8 cellular contexts compared by ENCODE assay signal in genomic region chr1:153658400-153659174, GRCh38. TPM values are rescaled to one million over a fixed set of nuclear protein-coding genes. Genes with fewer than 3 reads are reported as not detected.
DNase-seq lines count a peak whose midpoint lies in the region; ATAC-seq, FAIRE-seq and TF ChIP-seq lines count a peak whose summit lies in the region.

A gene with protein sequence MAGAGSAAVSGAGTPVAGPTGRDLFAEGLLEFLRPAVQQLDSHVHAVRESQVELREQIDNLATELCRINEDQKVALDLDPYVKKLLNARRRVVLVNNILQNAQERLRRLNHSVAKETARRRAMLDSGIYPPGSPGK (plus strand): TSS chr1:153658703. CDS start chr1:153658744, 41 bp downstream.

- peak within 1 kb of the TSS; percentile 79 for H3K4me2 ChIP-seq in SU-DHL-6 (ENCODE audit: low read depth, low read length, poor library complexity, severe bottlenecking)

- ATAC-seq in HG02623 (IDR thresholded peaks at IDR 0.05; ENCODE audit: unreplicated experiment) = peak; percentile 94
- peak; percentile 96 to 98 (median 97) for ATAC-seq in pancreas

- DNase-seq in NCI-H1105 (lab: John Stamatoyannopoulos, UW) = peak; percentile 82
- peak; percentile 95 for DNase-seq in activated naive CD8-positive, alpha-beta T cell treated with anti-CD3 and anti-CD28 coated beads for 36 hours
- DNase-seq in glutamatergic neuron = peak; percentile 92
- peak; percentile 91 to 95 (median 92) for DNase-seq in pancreas
- DNase-seq in thyroid gland = peak; percentile 93

- H3K36me3 ChIP-seq in SU-DHL-6 (ENCODE audit: low read length) = peaks cover 23% of the 10 kb centered on the region
- peaks cover 10 to 28% (median 13%) of the 10 kb centered on the region in 3 donors for H3K36me3 ChIP-seq in pancreas
- peaks cover 28 to 31% of the 10 kb centered on the region in 2 donors for H3K36me3 ChIP-seq in thyroid gland

- H2AFZ ChIP-seq in SU-DHL-6 (ENCODE audit: low read depth, low read length, severe bottlenecking) = peak within 1 kb of the TSS; percentile 96

- peaks cover 12% of the 10 kb centered on the region; the same call in 1 of the 2 replicates for H3K79me2 ChIP-seq in SU-DHL-6 (ENCODE audit: insufficient read depth, low read length)

- peaks cover under 1 to 10% (median 6%) of the 10 kb centered on the region in 3 donors for H3K4me1 ChIP-seq in pancreas
- H3K4me1 ChIP-seq in thyroid gland = peaks cover 8 to 16% of the 10 kb centered on the region in 2 donors

- peak within 1 kb of the TSS; percentile 71 for H3K27ac ChIP-seq in SU-DHL-6 (ENCODE audit: low read depth, low read length)
- H3K27ac ChIP-seq in pancreas = peak within 1 kb of the TSS; percentile 58 to 94 (median 84)
- H3K27ac ChIP-seq in thyroid gland = peak within 1 kb of the TSS; percentile 95 to 97 (median 96)

- H4K20me1 ChIP-seq in SU-DHL-6 (ENCODE audit: low read depth, low read length) = no peaks in the 10 kb centered on the region

- H3K9me3 ChIP-seq in SU-DHL-6 (ENCODE audit: insufficient read depth, low read length) (no peaks in the 10 kb centered on the region), pancreas (no peaks in the 10 kb centered on the region), thyroid gland (no peaks in the 10 kb centered on the region)

- no peaks in the 10 kb centered on the region for H3K9me2 ChIP-seq in SU-DHL-6 (replicated peaks; ENCODE audit: insufficient read depth, low read length)

- 2 to 3% methylated on average over 47 to 53 of the region's 53 CpGs for WGBS in pancreas, 2 donors
- WGBS in thyroid gland, 2 donors = 5% methylated on average over 27 to 31 of the region's 53 CpGs

- peaks cover 31% of the 10 kb centered on the region for H3F3A ChIP-seq in SU-DHL-6 (ENCODE audit: insufficient read depth)

- peak within 1 kb of the TSS; percentile 77 for H3K9ac ChIP-seq in SU-DHL-6 (ENCODE audit: low read length)

- TF ChIP-seq CTCF in SU-DHL-6 (IDR thresholded peaks at IDR 0.05; ENCODE audit: insufficient read depth, low read length, poor library complexity, severe bottlenecking) (no peak), glutamatergic neuron (IDR thresholded peaks at IDR 0.05; ENCODE audit: partially characterized antibody, unreplicated experiment) (no peak), pancreas (IDR thresholded peaks at IDR 0.05) (no peak), thyroid gland (IDR thresholded peaks at IDR 0.05) (peak in 1 of 6 experiments; percentile 21)

- intact Hi-C loops in pancreas (cut with DNase I) = no loop called here
- intact Hi-C loops in thyroid gland (cut with DNase I) = no loop called here

- FAIRE-seq in pancreas (lab: Jason Lieb, UNC) = no peak

- peaks cover 10% of the 10 kb centered on the region for H3K36me3 Mint-ChIP-seq in activated naive CD8-positive, alpha-beta T cell treated with anti-CD3 and anti-CD28 coated beads for 36 hours
- H3K36me3 Mint-ChIP-seq in glutamatergic neuron (ENCODE audit: unreplicated experiment) = no peaks in the 10 kb centered on the region

- H3K4me3 Mint-ChIP-seq in activated naive CD8-positive, alpha-beta T cell treated with anti-CD3 and anti-CD28 coated beads for 36 hours = peak within 1 kb of the TSS; percentile 98
- H3K4me3 Mint-ChIP-seq in glutamatergic neuron (ENCODE audit: unreplicated experiment) = peak within 1 kb of the TSS; percentile 97

- TF ChIP-seq POLR2A in GM10847 (IDR thresholded peaks at IDR 0.05; ENCODE audit: extremely low read depth, insufficient read length) = peak; percentile 81
- peak; percentile 2 to 72 for TF ChIP-seq POLR2A in thyroid gland (IDR thresholded peaks at IDR 0.05)

- H3K27me3 Mint-ChIP-seq in activated naive CD8-positive, alpha-beta T cell treated with anti-CD3 and anti-CD28 coated beads for 36 hours = no peaks in the 10 kb centered on the region
- H3K27me3 Mint-ChIP-seq in glutamatergic neuron (ENCODE audit: unreplicated experiment) = peaks cover 6% of the 10 kb centered on the region

- no peaks in the 10 kb centered on the region for H3K9me3 Mint-ChIP-seq in activated naive CD8-positive, alpha-beta T cell treated with anti-CD3 and anti-CD28 coated beads for 36 hours
- peaks cover 3% of the 10 kb centered on the region for H3K9me3 Mint-ChIP-seq in glutamatergic neuron (ENCODE audit: unreplicated experiment)

- peak within 1 kb of the TSS; percentile 89 for H3K27ac Mint-ChIP-seq in activated naive CD8-positive, alpha-beta T cell treated with anti-CD3 and anti-CD28 coated beads for 36 hours
- H3K27ac Mint-ChIP-seq in glutamatergic neuron (ENCODE audit: unreplicated experiment) = peak within 1 kb of the TSS; percentile 68

- H3K27me3 ChIP-seq in SU-DHL-6 (ENCODE audit: low read length) (no peaks in the 10 kb centered on the region), pancreas (no peaks in the 10 kb centered on the region), thyroid gland (no peaks in the 10 kb centered on the region)

- H3K4me1 Mint-ChIP-seq in activated naive CD8-positive, alpha-beta T cell treated with anti-CD3 and anti-CD28 coated beads for 36 hours = peaks cover 18% of the 10 kb centered on the region
- H3K4me1 Mint-ChIP-seq in glutamatergic neuron (ENCODE audit: low read depth, unreplicated experiment) = peaks cover 11% of the 10 kb centered on the region

- H3K4me3 ChIP-seq in SU-DHL-6 (ENCODE audit: insufficient read depth, low read length, poor library complexity, severe bottlenecking) (peak within 1 kb of the TSS; percentile 88), pancreas (peak within 1 kb of the TSS; percentile 32 to 66 (median 48)), thyroid gland (replicated peaks in 1 of 3) (peak within 1 kb of the TSS; percentile 56 to 77 (median 59))

RNA-seq across cellular contexts. Expression of the gene that starts here (rescaled TPM):
- 10 to 100 TPM; 32.9 to 34.7 TPM for total RNA-seq in activated naive CD8-positive, alpha-beta T cell treated with anti-CD3 and anti-CD28 coated beads for 36 hours
- 30.8 TPM for total RNA-seq in glutamatergic neuron (ENCODE audit: unreplicated experiment)
- total RNA-seq in pancreas = 10 to 100 TPM in 3 of 6 donors, 1 to 10 TPM in 3; 7.5 to 17.8 (median 10.2) TPM
- polyA plus RNA-seq in pancreas = 10 to 100 TPM; 13.5 to 27.3 TPM
- total RNA-seq in thyroid gland = 10 to 100 TPM; 52.0 to 71.9 (median 63.9) TPM

Comparison
In these comparisons a context has a peak if more than half of its experiments do, and no peak if none do; other contexts are left out.
1. Peak in every context shown above with its lines: DNase-seq, ATAC-seq, H3K4me3 ChIP-seq and H3K27ac ChIP-seq.